In the genomic region with DNA sequence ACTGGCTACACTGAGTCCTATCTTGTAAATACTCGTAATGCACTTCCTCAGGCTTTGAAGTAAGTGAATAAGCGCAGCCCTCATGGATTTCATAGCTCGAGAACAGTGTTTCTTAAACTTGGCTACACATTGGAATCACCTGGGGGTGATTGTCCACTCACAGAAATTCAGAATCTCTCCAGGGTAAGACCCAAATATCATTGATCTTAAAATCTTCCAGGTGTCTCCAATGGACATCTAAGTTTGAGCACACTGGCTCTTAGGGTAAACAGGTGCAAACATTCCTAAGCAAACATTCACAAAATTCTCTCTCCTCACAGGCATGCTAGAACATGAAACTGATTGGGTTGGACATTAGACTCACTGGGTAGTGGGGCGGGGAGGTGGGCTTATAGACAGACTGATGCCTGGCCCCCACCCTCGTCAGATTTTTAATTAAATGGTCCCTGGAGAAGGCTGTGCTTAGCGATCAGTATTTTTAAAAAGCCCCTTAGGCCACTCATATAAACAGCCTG, we compare ENCODE assay signal across 14 cellular contexts.
DNase-seq lines count a peak whose midpoint lies in the region; ATAC-seq and TF ChIP-seq lines count a peak whose summit lies in the region.
"Had no signal": no experiment of that assay in that cellular context is flagged by ENCODE, and none has a peak within 500 bp of the region (broad histone marks: within the 10 kb centered on the region; RNA-seq: fewer than 3 reads in every experiment).

No MANE protein-coding gene starts in this region.

- H3K36me3 Mint-ChIP-seq in osteocyte (ENCODE audit: unreplicated experiment), result peaks cover 3% of the 10 kb centered on the region
- H3K36me3 Mint-ChIP-seq: CD4-positive, CD25-positive, alpha-beta regulatory T cell had no signal

- no peak for DNase-seq in RWPE2 (ENCODE audit: low spot score)
- peak; percentile 58 for DNase-seq in epithelial cell of esophagus (ENCODE audit: low read depth)
- DNase-seq in osteocyte (ENCODE audit: extremely low spot score, unreplicated experiment), result no peak
- no peak for DNase-seq in KBM-7
- DNase-seq in hepatic stellate cell (ENCODE audit: low spot score), result no peak
- DNase-seq in HPDE6-E6E7 (ENCODE audit: extremely low spot score), result no peak
- DNase-seq in NCI-H526 (lab: John Stamatoyannopoulos, UW), result no peak
- DNase-seq: AML-193; CD4-positive, CD25-positive, alpha-beta regulatory T cell; GF-D8 had no signal

- H3K4me1 ChIP-seq in RWPE2 (ENCODE audit: insufficient read depth, poor library complexity, severe bottlenecking), result peaks cover 22% of the 10 kb centered on the region
- H3K4me1 ChIP-seq: BLaER1 had no signal

- no peaks in the 10 kb centered on the region for H3K27me3 Mint-ChIP-seq in osteocyte (ENCODE audit: unreplicated experiment)
- H3K27me3 Mint-ChIP-seq: CD4-positive, CD25-positive, alpha-beta regulatory T cell had no signal

- H3K4me1 Mint-ChIP-seq in osteocyte (ENCODE audit: unreplicated experiment), result peaks cover 60% of the 10 kb centered on the region

- peak overlapping the region; percentile 92 for H3K27ac Mint-ChIP-seq in osteocyte (ENCODE audit: unreplicated experiment)

- H3K9me3 ChIP-seq in RWPE2 (ENCODE audit: severe bottlenecking), result no peaks in the 10 kb centered on the region
- H3K9me3 ChIP-seq: HAP-1 had no signal

- peaks cover 5% of the 10 kb centered on the region for H3K9me3 Mint-ChIP-seq in osteocyte (ENCODE audit: unreplicated experiment)
- H3K9me3 Mint-ChIP-seq: CD4-positive, CD25-positive, alpha-beta regulatory T cell had no signal

- H3K4me3 Mint-ChIP-seq in osteocyte (ENCODE audit: unreplicated experiment), result no peak overlapping the region
- H3K4me3 Mint-ChIP-seq: CD4-positive, CD25-positive, alpha-beta regulatory T cell had no signal

- TF ChIP-seq CTCF in C4-2B (conservative IDR thresholded peaks at IDR 0.05), result no peak
- no peak for TF ChIP-seq CTCF in RWPE2 (IDR thresholded peaks at IDR 0.05; ENCODE audit: poor library complexity, severe bottlenecking)
- no peak for TF ChIP-seq CTCF in epithelial cell of esophagus (IDR thresholded peaks at IDR 0.05; ENCODE audit: insufficient read depth, low read depth, low read length, missing control alignments)
- TF ChIP-seq CTCF in osteocyte (IDR thresholded peaks at IDR 0.05), result no peak

- ATAC-seq in RWPE2 (ENCODE audit: low read depth), result no peak

- H3K4me3 ChIP-seq in RWPE2 (ENCODE audit: severe bottlenecking) (no peak overlapping the region), epithelial cell of esophagus (ENCODE audit: low read length) (no peak overlapping the region)
- H3K4me3 ChIP-seq: BLaER1, HAP-1 had no signal

- in situ Hi-C loops in KBM-7 (cut with MboI; ENCODE audit: low pct_unique_long_range_greater_than_20kb, low sequenced_read_pairs), result no loop called here

- H3K27ac ChIP-seq in C4-2B (peak overlapping the region; percentile 43; the same call in 1 of the 2 replicates), RWPE2 (ENCODE audit: poor library complexity, severe bottlenecking) (peak overlapping the region; percentile 88)
- H3K27ac ChIP-seq: 22Rv1, BLaER1 had no signal

- no peaks in the 10 kb centered on the region for H3K36me3 ChIP-seq in RWPE2 (ENCODE audit: low read depth)
- H3K36me3 ChIP-seq: BLaER1, HAP-1 had no signal

- H3K27me3 ChIP-seq in RWPE2 (ENCODE audit: insufficient read depth, poor library complexity, severe bottlenecking), result no peaks in the 10 kb centered on the region
- H3K27me3 ChIP-seq: BLaER1 had no signal
